12 cellular contexts compared by ENCODE assay signal in genomic region chr3:123385981-123386380, GRCh38.
DNase-seq lines count a peak whose midpoint lies in the region; ATAC-seq, FAIRE-seq and TF ChIP-seq lines count a peak whose summit lies in the region.
"Had no signal": no experiment of that assay in that cellular context is flagged by ENCODE, and none has a peak within 500 bp of the region (broad histone marks: within the 10 kb centered on the region; RNA-seq: fewer than 3 reads in every experiment).

No MANE protein-coding gene starts in this region.

- H3K9me3 ChIP-seq in body of pancreas (no peaks in the 10 kb centered on the region), right cardiac atrium (ENCODE audit: control insufficient read depth, low read length) (no peaks in the 10 kb centered on the region), thoracic aorta (no peaks in the 10 kb centered on the region)

- H3K4me1 ChIP-seq in body of pancreas (peaks cover 37% of the 10 kb centered on the region), right cardiac atrium (ENCODE audit: control insufficient read depth, insufficient read depth, low read length) (peaks cover 24% of the 10 kb centered on the region), thoracic aorta (ENCODE audit: control insufficient read depth in 1 of 2, low read depth in 2 of 2) (peaks cover 61 to 98% of the 10 kb centered on the region in 2 donors)

- peak; percentile 49 for ATAC-seq in body of pancreas
- ATAC-seq in right cardiac atrium = peak; percentile 32 to 64
- no peak for ATAC-seq in thoracic aorta (ENCODE audit: insufficient number of reproducible peaks, low FRiP score, low read depth)
- no peak for ATAC-seq in HG02798 (IDR thresholded peaks at IDR 0.05; ENCODE audit: poor library complexity, unreplicated experiment)

- FAIRE-seq in frontal cortex (lab: Jason Lieb, UNC) = no peak

- no peak for TF ChIP-seq POLR2A in body of pancreas (IDR thresholded peaks at IDR 0.05)

- H3K27ac ChIP-seq in body of pancreas = peak overlapping the region in 3 of 4 donors; percentile 25 to 56 (median 31)
- H3K27ac ChIP-seq in right cardiac atrium (ENCODE audit: low read length) = peak overlapping the region; percentile 98
- peak overlapping the region; percentile 91 to 95 for H3K27ac ChIP-seq in thoracic aorta

- H3K27me3 ChIP-seq in body of pancreas = no peaks in the 10 kb centered on the region
- no peaks in the 10 kb centered on the region for H3K27me3 ChIP-seq in right cardiac atrium (ENCODE audit: control insufficient read depth, insufficient read depth)
- H3K27me3 ChIP-seq in thoracic aorta (replicated peaks; ENCODE audit: insufficient read depth) = no peaks in the 10 kb centered on the region

- WGBS in body of pancreas, 2 donors = 53 to 73% methylated on average over 6 to 8 of the region's 8 CpGs
- WGBS in right cardiac atrium = 45% methylated on average over 8 of the region's 8 CpGs

- no peak for TF ChIP-seq CTCF in body of pancreas (IDR thresholded peaks at IDR 0.05)
- no peak for TF ChIP-seq CTCF in thoracic aorta (IDR thresholded peaks at IDR 0.05)

- no peaks in the 10 kb centered on the region for H3K36me3 ChIP-seq in body of pancreas (replicated peaks in 1 of 2; ENCODE audit: insufficient read depth in 1 of 2, low read depth in 2 of 2)
- no peaks in the 10 kb centered on the region for H3K36me3 ChIP-seq in thoracic aorta

- intact Hi-C loops in body of pancreas (cut with DNase I) (no loop called here), right cardiac atrium (cut with DNase I) (no loop called here)

- DNase-seq in HS-5 (ENCODE audit: low read depth) (peak; percentile 29), body of pancreas (peak; percentile 31 to 59 (median 42)), right cardiac atrium (peak; percentile 55 to 82 (median 69)), thoracic aorta (ENCODE audit: low spot score) (no peak), frontal cortex (ENCODE audit: low spot score in 2 of 2) (no peak), NCI-H446 treated with DMSO at 0.1 percent for 48 hours (lab: John Stamatoyannopoulos, UW) (no peak)
- DNase-seq in activated CD8-positive, alpha-beta memory T cell treated with anti-CD3 and anti-CD28 coated beads for 24 hours = no peak
- DNase-seq: activated CD4-positive, alpha-beta T cell treated with anti-CD3 and anti-CD28 coated beads for 4 hours; activated naive CD4-positive, alpha-beta T cell treated with Interleukin-2 at 50 U/mL for 16 hours; GOT3; immature natural killer cell had no signal

- H3K4me3 ChIP-seq in body of pancreas = no peak overlapping the region
- H3K4me3 ChIP-seq in right cardiac atrium (ENCODE audit: low read length) = no peak overlapping the region
- H3K4me3 ChIP-seq in thoracic aorta = no peak overlapping the region

Comparison
In these comparisons a context has a peak if more than half of its experiments do, and no peak if none do; other contexts are left out.
1. DNase-seq: peak in HS-5 (single experiment), body of pancreas (4 of 4) and right cardiac atrium (3 of 3); none in thoracic aorta (single experiment), activated CD8-positive, alpha-beta memory T cell treated with anti-CD3 and anti-CD28 coated beads for 24 hours (single experiment), frontal cortex (0 of 2) and NCI-H446 treated with DMSO at 0.1 percent for 48 hours (single experiment).
2. ATAC-seq: peak in body of pancreas (single experiment) and right cardiac atrium (2 of 2); none in thoracic aorta (single experiment) and HG02798 (single experiment).
3. H3K27ac ChIP-seq: peak in every context shown above with its lines; median percentile 98 in right cardiac atrium; 93 in thoracic aorta; 31 in body of pancreas.